10 cellular contexts compared by ENCODE assay signal in genomic region chr17:75430159-75430748, GRCh38. TPM values are rescaled to one million over a fixed set of nuclear protein-coding genes. Genes with fewer than 3 reads are reported as not detected.
DNase-seq lines count a peak whose midpoint lies in the region; ATAC-seq and TF ChIP-seq lines count a peak whose summit lies in the region.
"Had no signal": no experiment of that assay in that cellular context is flagged by ENCODE, and none has a peak within 500 bp of the region (broad histone marks: within the 10 kb centered on the region; RNA-seq: fewer than 3 reads in every experiment).

No MANE protein-coding gene starts in this region.

- H3K9me3 Mint-ChIP-seq in HFFc6 (no peaks in the 10 kb centered on the region), type B pancreatic cell (no peaks in the 10 kb centered on the region)
- H3K9me3 Mint-ChIP-seq in T-helper 2 cell treated with Interferon-gamma antibody and Interleukin-4, amounts not matched to agents 5 μg/mL and 100 μg/mL, for 36 hours, result no peaks in the 10 kb centered on the region

- H3K27me3 ChIP-seq in left lung, result no peaks in the 10 kb centered on the region
- H3K27me3 ChIP-seq: breast epithelium had no signal

- no peaks in the 10 kb centered on the region for H3K9me3 ChIP-seq in left lung
- H3K9me3 ChIP-seq: breast epithelium had no signal

- H3K27me3 Mint-ChIP-seq in HFFc6 (ENCODE audit: insufficient read depth), result peaks cover 15% of the 10 kb centered on the region
- H3K27me3 Mint-ChIP-seq in type B pancreatic cell, result no peaks in the 10 kb centered on the region
- peaks cover 38% of the 10 kb centered on the region for H3K27me3 Mint-ChIP-seq in T-helper 2 cell treated with Interferon-gamma antibody and Interleukin-4, amounts not matched to agents 5 μg/mL and 100 μg/mL, for 36 hours (ENCODE audit: low read depth)

- peaks cover 8 to 24% of the 10 kb centered on the region in 2 donors for H3K4me1 ChIP-seq in left lung
- H3K4me1 ChIP-seq: breast epithelium had no signal

- intact Hi-C loops in left lung (cut with DNase I), result no loop called here

- H3K27ac Mint-ChIP-seq in HFFc6, result peak overlapping the region; percentile 87
- H3K27ac Mint-ChIP-seq in type B pancreatic cell, result peak overlapping the region; percentile 82
- H3K27ac Mint-ChIP-seq in T-helper 2 cell treated with Interferon-gamma antibody and Interleukin-4, amounts not matched to agents 5 μg/mL and 100 μg/mL, for 36 hours, result no peak overlapping the region

- H3K4me3 Mint-ChIP-seq in HFFc6 (peak overlapping the region; percentile 70; the same call in 1 of the 2 replicates), type B pancreatic cell (peak overlapping the region; percentile 57)
- H3K4me3 Mint-ChIP-seq in T-helper 2 cell treated with Interferon-gamma antibody and Interleukin-4, amounts not matched to agents 5 μg/mL and 100 μg/mL, for 36 hours, result no peak overlapping the region

- peaks cover 44% of the 10 kb centered on the region for H3K4me1 Mint-ChIP-seq in HFFc6 (ENCODE audit: low read depth)
- H3K4me1 Mint-ChIP-seq in type B pancreatic cell (ENCODE audit: unreplicated experiment), result peaks cover 22% of the 10 kb centered on the region
- peaks cover 14% of the 10 kb centered on the region for H3K4me1 Mint-ChIP-seq in T-helper 2 cell treated with Interferon-gamma antibody and Interleukin-4, amounts not matched to agents 5 μg/mL and 100 μg/mL, for 36 hours (ENCODE audit: low read depth)

- peak; percentile 27 for ATAC-seq in left lung

- no peak overlapping the region for H3K27ac ChIP-seq in left lung
- H3K27ac ChIP-seq: breast epithelium had no signal

- H3K36me3 ChIP-seq in left lung, result no peaks in the 10 kb centered on the region
- H3K36me3 ChIP-seq: breast epithelium had no signal

- TF ChIP-seq CTCF in HFFc6 (IDR thresholded peaks at IDR 0.05), result peak; percentile 13; the same call in 1 of the 2 replicates
- TF ChIP-seq CTCF in left lung (IDR thresholded peaks at IDR 0.05), result no peak
- no peak for TF ChIP-seq CTCF in type B pancreatic cell (conservative IDR thresholded peaks at IDR 0.05)

- no peaks in the 10 kb centered on the region for H3K36me3 Mint-ChIP-seq in HFFc6 (ENCODE audit: low read depth)
- H3K36me3 Mint-ChIP-seq in type B pancreatic cell, result no peaks in the 10 kb centered on the region
- no peaks in the 10 kb centered on the region for H3K36me3 Mint-ChIP-seq in T-helper 2 cell treated with Interferon-gamma antibody and Interleukin-4, amounts not matched to agents 5 μg/mL and 100 μg/mL, for 36 hours (ENCODE audit: low read depth)

- no peak overlapping the region for H3K4me3 ChIP-seq in left lung
- H3K4me3 ChIP-seq: breast epithelium, lung had no signal

- DNase-seq in HFFc6, result peak; percentile 25
- peak; percentile 96 for DNase-seq in astrocyte of the hippocampus (ENCODE audit: low read depth, low spot score)
- DNase-seq in left lung, result no peak
- DNase-seq in type B pancreatic cell (ENCODE audit: extremely low spot score, unreplicated experiment), result no peak
- no peak for DNase-seq in T-helper 2 cell treated with Interferon-gamma antibody and Interleukin-4, amounts not matched to agents 5 μg/mL and 100 μg/mL, for 36 hours (ENCODE audit: low spot score)
- DNase-seq in hippocampal formation (lab: John Stamatoyannopoulos, UW), result no peak
- DNase-seq in DMS153 (lab: John Stamatoyannopoulos, UW), result no peak
- DNase-seq: NCI-H2029 had no signal

RNA-seq across cellular contexts. Expression of gene GRB2, which starts 24.8 kb away (rescaled TPM):
- 100 to 1,000 TPM; 104 to 138 (median 116) TPM for total RNA-seq in HFFc6 (2021; fragmentation: NEBNext Ultra II Directional; extraction: Animal tissue kit (Norgen Biotek cat#: 25700))
- total RNA-seq in left lung (100 to 1,000 TPM; 110 to 214 TPM), type B pancreatic cell (ENCODE audit: low replicate concordance) (65.3 and 76.0 TPM in 2 replicates)

RNA-seq across cellular contexts. Expression of gene TMEM94, which starts 26.2 kb away (rescaled TPM):
- 10 to 100 TPM; 31.7 to 43.9 (median 41.2) TPM for total RNA-seq in HFFc6 (2021; fragmentation: NEBNext Ultra II Directional; extraction: Animal tissue kit (Norgen Biotek cat#: 25700))
- total RNA-seq in left lung (10 to 100 TPM; 68.4 to 74.3 TPM), type B pancreatic cell (ENCODE audit: low replicate concordance) (86.5 and 112 TPM in 2 replicates)

Comparison
In these comparisons a context has a peak if more than half of its experiments do, and no peak if none do; other contexts are left out.
1. DNase-seq: peak in HFFc6 (single experiment) and astrocyte of the hippocampus (single experiment); none in left lung (0 of 2), type B pancreatic cell (single experiment), T-helper 2 cell treated with Interferon-gamma antibody and Interleukin-4, amounts not matched to agents 5 μg/mL and 100 μg/mL, for 36 hours (single experiment), hippocampal formation (0 of 2) and DMS153 (single experiment).